ENCODE assay signal across 1 cellular context in the genomic region with DNA sequence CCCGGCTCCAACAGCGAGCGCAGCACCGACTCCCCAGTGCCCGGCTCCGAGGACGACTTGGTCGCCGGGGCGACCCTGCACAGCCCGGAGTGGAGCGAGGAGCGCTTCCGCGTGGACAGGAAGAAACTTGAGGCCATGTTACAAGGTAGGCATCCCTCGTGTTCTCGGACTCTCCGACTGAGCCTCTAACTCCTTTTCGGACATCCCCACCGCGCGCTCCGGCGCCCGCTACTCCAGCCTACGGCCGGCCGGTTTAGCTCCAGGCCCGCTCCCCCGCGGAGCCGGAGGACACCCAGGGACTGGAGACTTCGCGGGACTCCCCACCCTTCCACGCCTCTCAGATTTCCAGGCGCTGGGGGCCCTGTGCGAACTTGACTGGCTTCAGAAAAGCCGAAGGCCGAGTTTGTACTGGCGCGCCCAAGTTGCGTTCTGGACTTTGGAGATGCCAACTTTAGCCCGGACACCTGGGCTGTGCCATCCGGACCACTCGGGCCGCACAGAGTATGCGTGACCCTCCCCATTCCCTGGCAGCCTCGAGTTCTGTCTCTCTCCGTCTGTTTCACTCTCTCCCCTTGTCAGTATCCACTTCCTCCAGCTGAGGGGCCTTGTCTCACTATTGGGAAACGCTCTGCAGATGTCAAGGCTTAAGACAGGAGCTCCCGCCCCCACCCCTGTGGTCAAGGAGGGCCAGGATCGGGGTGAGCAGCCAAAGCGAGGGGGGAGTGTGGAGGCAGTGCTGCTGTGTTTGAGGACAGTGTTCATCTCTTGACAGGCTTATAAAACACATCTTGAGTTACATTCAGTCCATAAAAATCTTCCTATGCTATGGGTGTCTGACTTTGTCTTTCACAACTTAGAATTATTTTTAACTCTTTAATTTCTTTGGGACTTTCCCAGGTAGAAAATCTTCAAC.
TF ChIP-seq lines count a peak whose summit lies in the region.

No MANE protein-coding gene starts in this region.

TF ChIP-seq in HEK293, 187 proteins besides CTCF, POLR2A, EP300 and RAD21 (continued from another document and continues in another):
- TF ChIP-seq ZNF426 (tag by site-specific recombination; IDR thresholded peaks at IDR 0.05) (no peak), HOXD13 (CRISPR knock-in tag; IDR thresholded peaks at IDR 0.05; ENCODE audit: borderline replicate concordance) (no peak), ZNF544 (tag by site-specific recombination; IDR thresholded peaks at IDR 0.05) (no peak), ZNF366 (tag by site-specific recombination; conservative IDR thresholded peaks at IDR 0.05) (peak; percentile 39; the same call in 1 of the 2 replicates), ZBTB17 (tag by site-specific recombination; IDR thresholded peaks at IDR 0.05) (peak; percentile 81), ZNF266 (tag by site-specific recombination; IDR thresholded peaks at IDR 0.05; ENCODE audit: low read depth) (no peak), ZNF600 (tag by site-specific recombination; IDR thresholded peaks at IDR 0.05) (peak; percentile 87), ZNF394 (tag by site-specific recombination; IDR thresholded peaks at IDR 0.05; ENCODE audit: borderline replicate concordance) (peak; percentile 78), ZBTB48 (tag by site-specific recombination; IDR thresholded peaks at IDR 0.05) (peak; percentile 39; the same call in 1 of the 2 replicates), SCRT2 (tag by site-specific recombination; IDR thresholded peaks at IDR 0.05) (no peak), ZNF19 (tag by site-specific recombination; IDR thresholded peaks at IDR 0.05; ENCODE audit: low read depth) (no peak), ZNF223 (tag by site-specific recombination; IDR thresholded peaks at IDR 0.05) (no peak), ZNF626 (tag by site-specific recombination; IDR thresholded peaks at IDR 0.05) (no peak), ZNF416 (tag by site-specific recombination; IDR thresholded peaks at IDR 0.05) (no peak), IKZF3 (tag by site-specific recombination; IDR thresholded peaks at IDR 0.05) (no peak), YY1 (tag by site-specific recombination; IDR thresholded peaks at IDR 0.05) (peak; percentile 72), KLF7 (tag by site-specific recombination; IDR thresholded peaks at IDR 0.05; ENCODE audit: borderline replicate concordance) (no peak), GLIS2 (tag by site-specific recombination; IDR thresholded peaks at IDR 0.05) (peak; percentile 82), ZNF48 (tag by site-specific recombination; IDR thresholded peaks at IDR 0.05) (no peak), ZXDB (tag by site-specific recombination; IDR thresholded peaks at IDR 0.05) (no peak), ZNF558 (tag by site-specific recombination; IDR thresholded peaks at IDR 0.05) (no peak), EGR2 (tag by site-specific recombination; IDR thresholded peaks at IDR 0.05; ENCODE audit: low read depth) (no peak), ZNF37A (tag by site-specific recombination; IDR thresholded peaks at IDR 0.05) (no peak), REPIN1 (tag by site-specific recombination; IDR thresholded peaks at IDR 0.05; ENCODE audit: low read depth) (no peak), BCL11A (tag by site-specific recombination; IDR thresholded peaks at IDR 0.05; ENCODE audit: low read depth) (0 out of 2 replicates have a peak, but pooled peaks have one; percentile 12), ZBTB20 (tag by site-specific recombination; IDR thresholded peaks at IDR 0.05) (peak; percentile 58), ZNF335 (tag by site-specific recombination; conservative IDR thresholded peaks at IDR 0.05) (peak; percentile 83), ZNF248 (tag by site-specific recombination; IDR thresholded peaks at IDR 0.05) (no peak), ZNF24 (tag by site-specific recombination; IDR thresholded peaks at IDR 0.05) (no peak), RBAK (tag by site-specific recombination; IDR thresholded peaks at IDR 0.05) (no peak)
- TF ChIP-seq, protein P1, sequence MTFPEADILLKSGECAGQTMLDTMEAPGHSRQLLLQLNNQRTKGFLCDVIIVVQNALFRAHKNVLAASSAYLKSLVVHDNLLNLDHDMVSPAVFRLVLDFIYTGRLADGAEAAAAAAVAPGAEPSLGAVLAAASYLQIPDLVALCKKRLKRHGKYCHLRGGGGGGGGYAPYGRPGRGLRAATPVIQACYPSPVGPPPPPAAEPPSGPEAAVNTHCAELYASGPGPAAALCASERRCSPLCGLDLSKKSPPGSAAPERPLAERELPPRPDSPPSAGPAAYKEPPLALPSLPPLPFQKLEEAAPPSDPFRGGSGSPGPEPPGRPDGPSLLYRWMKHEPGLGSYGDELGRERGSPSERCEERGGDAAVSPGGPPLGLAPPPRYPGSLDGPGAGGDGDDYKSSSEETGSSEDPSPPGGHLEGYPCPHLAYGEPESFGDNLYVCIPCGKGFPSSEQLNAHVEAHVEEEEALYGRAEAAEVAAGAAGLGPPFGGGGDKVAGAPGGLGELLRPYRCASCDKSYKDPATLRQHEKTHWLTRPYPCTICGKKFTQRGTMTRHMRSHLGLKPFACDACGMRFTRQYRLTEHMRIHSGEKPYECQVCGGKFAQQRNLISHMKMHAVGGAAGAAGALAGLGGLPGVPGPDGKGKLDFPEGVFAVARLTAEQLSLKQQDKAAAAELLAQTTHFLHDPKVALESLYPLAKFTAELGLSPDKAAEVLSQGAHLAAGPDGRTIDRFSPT (tag by site-specific recombination; IDR thresholded peaks at IDR 0.05): 0 out of 2 replicates have a peak, but pooled peaks have one; percentile 33
- TF ChIP-seq, protein P2, sequence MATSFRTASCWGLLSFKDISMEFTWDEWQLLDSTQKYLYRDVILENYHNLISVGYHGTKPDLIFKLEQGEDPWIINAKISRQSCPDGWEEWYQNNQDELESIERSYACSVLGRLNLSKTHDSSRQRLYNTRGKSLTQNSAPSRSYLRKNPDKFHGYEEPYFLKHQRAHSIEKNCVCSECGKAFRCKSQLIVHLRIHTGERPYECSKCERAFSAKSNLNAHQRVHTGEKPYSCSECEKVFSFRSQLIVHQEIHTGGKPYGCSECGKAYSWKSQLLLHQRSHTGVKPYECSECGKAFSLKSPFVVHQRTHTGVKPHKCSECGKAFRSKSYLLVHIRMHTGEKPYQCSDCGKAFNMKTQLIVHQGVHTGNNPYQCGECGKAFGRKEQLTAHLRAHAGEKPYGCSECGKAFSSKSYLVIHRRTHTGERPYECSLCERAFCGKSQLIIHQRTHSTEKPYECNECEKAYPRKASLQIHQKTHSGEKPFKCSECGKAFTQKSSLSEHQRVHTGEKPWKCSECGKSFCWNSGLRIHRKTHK (tag by site-specific recombination; IDR thresholded peaks at IDR 0.05): no peak
- TF ChIP-seq, protein P3, sequence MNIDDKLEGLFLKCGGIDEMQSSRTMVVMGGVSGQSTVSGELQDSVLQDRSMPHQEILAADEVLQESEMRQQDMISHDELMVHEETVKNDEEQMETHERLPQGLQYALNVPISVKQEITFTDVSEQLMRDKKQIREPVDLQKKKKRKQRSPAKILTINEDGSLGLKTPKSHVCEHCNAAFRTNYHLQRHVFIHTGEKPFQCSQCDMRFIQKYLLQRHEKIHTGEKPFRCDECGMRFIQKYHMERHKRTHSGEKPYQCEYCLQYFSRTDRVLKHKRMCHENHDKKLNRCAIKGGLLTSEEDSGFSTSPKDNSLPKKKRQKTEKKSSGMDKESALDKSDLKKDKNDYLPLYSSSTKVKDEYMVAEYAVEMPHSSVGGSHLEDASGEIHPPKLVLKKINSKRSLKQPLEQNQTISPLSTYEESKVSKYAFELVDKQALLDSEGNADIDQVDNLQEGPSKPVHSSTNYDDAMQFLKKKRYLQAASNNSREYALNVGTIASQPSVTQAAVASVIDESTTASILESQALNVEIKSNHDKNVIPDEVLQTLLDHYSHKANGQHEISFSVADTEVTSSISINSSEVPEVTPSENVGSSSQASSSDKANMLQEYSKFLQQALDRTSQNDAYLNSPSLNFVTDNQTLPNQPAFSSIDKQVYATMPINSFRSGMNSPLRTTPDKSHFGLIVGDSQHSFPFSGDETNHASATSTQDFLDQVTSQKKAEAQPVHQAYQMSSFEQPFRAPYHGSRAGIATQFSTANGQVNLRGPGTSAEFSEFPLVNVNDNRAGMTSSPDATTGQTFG (tag by site-specific recombination; IDR thresholded peaks at IDR 0.05; ENCODE audit: borderline replicate concordance): no peak
- TF ChIP-seq, protein P4, sequence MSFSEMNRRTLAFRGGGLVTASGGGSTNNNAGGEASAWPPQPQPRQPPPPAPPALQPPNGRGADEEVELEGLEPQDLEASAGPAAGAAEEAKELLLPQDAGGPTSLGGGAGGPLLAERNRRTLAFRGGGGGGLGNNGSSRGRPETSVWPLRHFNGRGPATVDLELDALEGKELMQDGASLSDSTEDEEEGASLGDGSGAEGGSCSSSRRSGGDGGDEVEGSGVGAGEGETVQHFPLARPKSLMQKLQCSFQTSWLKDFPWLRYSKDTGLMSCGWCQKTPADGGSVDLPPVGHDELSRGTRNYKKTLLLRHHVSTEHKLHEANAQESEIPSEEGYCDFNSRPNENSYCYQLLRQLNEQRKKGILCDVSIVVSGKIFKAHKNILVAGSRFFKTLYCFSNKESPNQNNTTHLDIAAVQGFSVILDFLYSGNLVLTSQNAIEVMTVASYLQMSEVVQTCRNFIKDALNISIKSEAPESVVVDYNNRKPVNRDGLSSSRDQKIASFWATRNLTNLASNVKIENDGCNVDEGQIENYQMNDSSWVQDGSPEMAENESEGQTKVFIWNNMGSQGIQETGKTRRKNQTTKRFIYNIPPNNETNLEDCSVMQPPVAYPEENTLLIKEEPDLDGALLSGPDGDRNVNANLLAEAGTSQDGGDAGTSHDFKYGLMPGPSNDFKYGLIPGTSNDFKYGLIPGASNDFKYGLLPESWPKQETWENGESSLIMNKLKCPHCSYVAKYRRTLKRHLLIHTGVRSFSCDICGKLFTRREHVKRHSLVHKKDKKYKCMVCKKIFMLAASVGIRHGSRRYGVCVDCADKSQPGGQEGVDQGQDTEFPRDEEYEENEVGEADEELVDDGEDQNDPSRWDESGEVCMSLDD (tag by site-specific recombination; IDR thresholded peaks at IDR 0.05): no peak
- TF ChIP-seq, protein P5, sequence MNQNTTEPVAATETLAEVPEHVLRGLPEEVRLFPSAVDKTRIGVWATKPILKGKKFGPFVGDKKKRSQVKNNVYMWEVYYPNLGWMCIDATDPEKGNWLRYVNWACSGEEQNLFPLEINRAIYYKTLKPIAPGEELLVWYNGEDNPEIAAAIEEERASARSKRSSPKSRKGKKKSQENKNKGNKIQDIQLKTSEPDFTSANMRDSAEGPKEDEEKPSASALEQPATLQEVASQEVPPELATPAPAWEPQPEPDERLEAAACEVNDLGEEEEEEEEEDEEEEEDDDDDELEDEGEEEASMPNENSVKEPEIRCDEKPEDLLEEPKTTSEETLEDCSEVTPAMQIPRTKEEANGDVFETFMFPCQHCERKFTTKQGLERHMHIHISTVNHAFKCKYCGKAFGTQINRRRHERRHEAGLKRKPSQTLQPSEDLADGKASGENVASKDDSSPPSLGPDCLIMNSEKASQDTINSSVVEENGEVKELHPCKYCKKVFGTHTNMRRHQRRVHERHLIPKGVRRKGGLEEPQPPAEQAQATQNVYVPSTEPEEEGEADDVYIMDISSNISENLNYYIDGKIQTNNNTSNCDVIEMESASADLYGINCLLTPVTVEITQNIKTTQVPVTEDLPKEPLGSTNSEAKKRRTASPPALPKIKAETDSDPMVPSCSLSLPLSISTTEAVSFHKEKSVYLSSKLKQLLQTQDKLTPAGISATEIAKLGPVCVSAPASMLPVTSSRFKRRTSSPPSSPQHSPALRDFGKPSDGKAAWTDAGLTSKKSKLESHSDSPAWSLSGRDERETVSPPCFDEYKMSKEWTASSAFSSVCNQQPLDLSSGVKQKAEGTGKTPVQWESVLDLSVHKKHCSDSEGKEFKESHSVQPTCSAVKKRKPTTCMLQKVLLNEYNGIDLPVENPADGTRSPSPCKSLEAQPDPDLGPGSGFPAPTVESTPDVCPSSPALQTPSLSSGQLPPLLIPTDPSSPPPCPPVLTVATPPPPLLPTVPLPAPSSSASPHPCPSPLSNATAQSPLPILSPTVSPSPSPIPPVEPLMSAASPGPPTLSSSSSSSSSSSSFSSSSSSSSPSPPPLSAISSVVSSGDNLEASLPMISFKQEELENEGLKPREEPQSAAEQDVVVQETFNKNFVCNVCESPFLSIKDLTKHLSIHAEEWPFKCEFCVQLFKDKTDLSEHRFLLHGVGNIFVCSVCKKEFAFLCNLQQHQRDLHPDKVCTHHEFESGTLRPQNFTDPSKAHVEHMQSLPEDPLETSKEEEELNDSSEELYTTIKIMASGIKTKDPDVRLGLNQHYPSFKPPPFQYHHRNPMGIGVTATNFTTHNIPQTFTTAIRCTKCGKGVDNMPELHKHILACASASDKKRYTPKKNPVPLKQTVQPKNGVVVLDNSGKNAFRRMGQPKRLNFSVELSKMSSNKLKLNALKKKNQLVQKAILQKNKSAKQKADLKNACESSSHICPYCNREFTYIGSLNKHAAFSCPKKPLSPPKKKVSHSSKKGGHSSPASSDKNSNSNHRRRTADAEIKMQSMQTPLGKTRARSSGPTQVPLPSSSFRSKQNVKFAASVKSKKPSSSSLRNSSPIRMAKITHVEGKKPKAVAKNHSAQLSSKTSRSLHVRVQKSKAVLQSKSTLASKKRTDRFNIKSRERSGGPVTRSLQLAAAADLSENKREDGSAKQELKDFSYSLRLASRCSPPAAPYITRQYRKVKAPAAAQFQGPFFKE (tag by site-specific recombination; IDR thresholded peaks at IDR 0.05; ENCODE audit: borderline replicate concordance): no peak
- TF ChIP-seq, protein P6, sequence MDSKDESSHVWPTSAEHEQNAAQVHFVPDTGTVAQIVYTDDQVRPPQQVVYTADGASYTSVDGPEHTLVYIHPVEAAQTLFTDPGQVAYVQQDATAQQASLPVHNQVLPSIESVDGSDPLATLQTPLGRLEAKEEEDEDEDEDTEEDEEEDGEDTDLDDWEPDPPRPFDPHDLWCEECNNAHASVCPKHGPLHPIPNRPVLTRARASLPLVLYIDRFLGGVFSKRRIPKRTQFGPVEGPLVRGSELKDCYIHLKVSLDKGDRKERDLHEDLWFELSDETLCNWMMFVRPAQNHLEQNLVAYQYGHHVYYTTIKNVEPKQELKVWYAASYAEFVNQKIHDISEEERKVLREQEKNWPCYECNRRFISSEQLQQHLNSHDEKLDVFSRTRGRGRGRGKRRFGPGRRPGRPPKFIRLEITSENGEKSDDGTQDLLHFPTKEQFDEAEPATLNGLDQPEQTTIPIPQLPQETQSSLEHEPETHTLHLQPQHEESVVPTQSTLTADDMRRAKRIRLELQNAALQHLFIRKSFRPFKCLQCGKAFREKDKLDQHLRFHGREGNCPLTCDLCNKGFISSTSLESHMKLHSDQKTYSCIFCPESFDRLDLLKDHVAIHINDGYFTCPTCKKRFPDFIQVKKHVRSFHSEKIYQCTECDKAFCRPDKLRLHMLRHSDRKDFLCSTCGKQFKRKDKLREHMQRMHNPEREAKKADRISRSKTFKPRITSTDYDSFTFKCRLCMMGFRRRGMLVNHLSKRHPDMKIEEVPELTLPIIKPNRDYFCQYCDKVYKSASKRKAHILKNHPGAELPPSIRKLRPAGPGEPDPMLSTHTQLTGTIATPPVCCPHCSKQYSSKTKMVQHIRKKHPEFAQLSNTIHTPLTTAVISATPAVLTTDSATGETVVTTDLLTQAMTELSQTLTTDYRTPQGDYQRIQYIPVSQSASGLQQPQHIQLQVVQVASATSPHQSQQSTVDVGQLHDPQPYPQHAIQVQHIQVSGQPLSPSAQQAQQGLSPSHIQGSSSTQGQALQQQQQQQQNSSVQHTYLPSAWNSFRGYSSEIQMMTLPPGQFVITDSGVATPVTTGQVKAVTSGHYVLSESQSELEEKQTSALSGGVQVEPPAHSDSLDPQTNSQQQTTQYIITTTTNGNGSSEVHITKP (tag by site-specific recombination; IDR thresholded peaks at IDR 0.05): peak; percentile 66; the same call in 1 of the 2 replicates
